ENCODE assay signal across 16 cellular contexts in genomic region chr6:162973975-162974374, GRCh38.
"Had no signal": no experiment of that assay in that cellular context is flagged by ENCODE, and none has a peak within 500 bp of the region (broad histone marks: within the 10 kb centered on the region; RNA-seq: fewer than 3 reads in every experiment).

No MANE protein-coding gene starts in this region.

- H3K36me3 Mint-ChIP-seq: WTC11 had no signal

- H3K4me1 ChIP-seq: lower lobe of right lung, prostate gland, right lobe of liver had no signal

- H3K36me3 ChIP-seq: lower lobe of right lung, prostate gland, right lobe of liver had no signal

- H3K4me1 Mint-ChIP-seq: activated CD4-positive, alpha-beta T cell treated with anti-CD3 and anti-CD28 coated beads, Interleukin-2, amount 10 ng/mL, durations not matched to agents 24 days and 14 days; activated T-helper 17 cell treated with anti-CD3 and anti-CD28 coated beads, Interleukin-2, amount 50 U/mL, for 72 hours; naive thymus-derived CD8-positive, alpha-beta T cell had no signal

- H3K27ac Mint-ChIP-seq: activated CD4-positive, alpha-beta T cell treated with anti-CD3 and anti-CD28 coated beads, Interleukin-2, amount 10 ng/mL, durations not matched to agents 24 days and 14 days; activated naive CD4-positive, alpha-beta T cell treated with anti-CD3 and anti-CD28 coated beads for 36 hours; activated T-helper 17 cell treated with anti-CD3 and anti-CD28 coated beads, Interleukin-2, amount 50 U/mL, for 72 hours; naive thymus-derived CD8-positive, alpha-beta T cell; T-helper 1 cell treated with Interleukin-12 subunit alpha and Interleukin-12 subunit beta and Interleukin-4 antibody, amounts not matched to agents 30 μg/mL and 1 μg/mL, for 36 hours; WTC11 had no signal

- H3K27me3 Mint-ChIP-seq: activated CD4-positive, alpha-beta T cell treated with anti-CD3 and anti-CD28 coated beads, Interleukin-2, amount 10 ng/mL, durations not matched to agents 24 days and 14 days; activated T-helper 17 cell treated with anti-CD3 and anti-CD28 coated beads, Interleukin-2, amount 50 U/mL, for 72 hours had no signal

- H3K4me3 ChIP-seq: lower lobe of right lung, prostate gland, right lobe of liver had no signal

- H3K9me3 ChIP-seq: lower lobe of right lung, prostate gland, right lobe of liver had no signal

- H3K27me3 ChIP-seq: right lobe of liver had no signal

- H3K4me3 Mint-ChIP-seq: activated CD4-positive, alpha-beta T cell treated with anti-CD3 and anti-CD28 coated beads, Interleukin-2, amount 10 ng/mL, durations not matched to agents 24 days and 14 days; activated naive CD4-positive, alpha-beta T cell treated with anti-CD3 and anti-CD28 coated beads for 36 hours; activated T-helper 17 cell treated with anti-CD3 and anti-CD28 coated beads, Interleukin-2, amount 50 U/mL, for 72 hours; naive thymus-derived CD8-positive, alpha-beta T cell; T-helper 1 cell treated with Interleukin-12 subunit alpha and Interleukin-12 subunit beta and Interleukin-4 antibody, amounts not matched to agents 30 μg/mL and 1 μg/mL, for 36 hours; WTC11 had no signal

- H3K27ac ChIP-seq: lower lobe of right lung, prostate gland, right lobe of liver had no signal

- DNase-seq: activated CD4-positive, alpha-beta T cell treated with anti-CD3 and anti-CD28 coated beads, Interleukin-2, amount 10 ng/mL, durations not matched to agents 24 days and 14 days; activated naive CD4-positive, alpha-beta T cell treated with anti-CD3 and anti-CD28 coated beads for 36 hours; activated T-cell treated with anti-CD3 and anti-CD28 coated beads for 4 hours; effector CD4-positive, alpha-beta T cell; foreskin melanocyte; lower lobe of right lung; naive thymus-derived CD8-positive, alpha-beta T cell; occipital lobe; right lobe of liver; stimulated activated CD4-positive, alpha-beta T cell treated with anti-CD3 and anti-CD28 coated beads, Interleukin-12 subunit alpha, Interleukin-12 subunit beta, amount 100 ng/mL, for 4 hours; stimulated activated naive CD4-positive, alpha-beta T cell; trophoblast cell had no signal
